Comparison of ENCODE assay signal across 17 cellular contexts in genomic region chr11:81219661-81220060, GRCh38.
DNase-seq lines count a peak whose midpoint lies in the region; ATAC-seq, FAIRE-seq and TF ChIP-seq lines count a peak whose summit lies in the region.
"Had no signal": no experiment of that assay in that cellular context is flagged by ENCODE, and none has a peak within 500 bp of the region (broad histone marks: within the 10 kb centered on the region; RNA-seq: fewer than 3 reads in every experiment).

No MANE protein-coding gene starts in this region.

- no peaks in the 10 kb centered on the region for H3K79me1 ChIP-seq in H9 (ENCODE audit: insufficient read depth, low read depth, low read length, poor library complexity, severe bottlenecking)

- H3K23ac ChIP-seq in H9 (ENCODE audit: insufficient read length, low read depth, low read length): no peak overlapping the region

- H3K56ac ChIP-seq in H9 (ENCODE audit: insufficient read length, low read depth, low read length): no peak overlapping the region

- DNase-seq in HPDE6-E6E7 (ENCODE audit: extremely low spot score): peak; percentile 8
- no peak for DNase-seq in astrocyte (ENCODE audit: low read depth)
- DNase-seq in lower lobe of right lung: no peak
- peak; percentile 23 for DNase-seq in urothelium cell line (ENCODE audit: low spot score)
- DNase-seq in NCI-H1092 (lab: John Stamatoyannopoulos, UW): no peak
- no peak for DNase-seq in H9
- DNase-seq in stimulated activated CD4-positive, alpha-beta T cell treated with anti-CD3 and anti-CD28 coated beads, Interleukin-12 subunit alpha, Interleukin-12 subunit beta, amount 100 ng/mL, for 4 hours: no peak
- DNase-seq: C1 segment of cervical spinal cord; Calu3; CD4-positive, alpha-beta T cell; DMS 273 treated with DMSO at 0.1 percent for 48 hours; H7; IMR-90 had no signal

- H3K23me2 ChIP-seq in H9 (ENCODE audit: insufficient read length, low read depth, low read length, poor library complexity, severe bottlenecking): no peaks in the 10 kb centered on the region

- H3K79me2 ChIP-seq in astrocyte (ENCODE audit: insufficient read depth, low read length) (no peaks in the 10 kb centered on the region), H9 (ENCODE audit: insufficient read depth, low read length) (no peaks in the 10 kb centered on the region)

- intact Hi-C loops in lower lobe of right lung (cut with DNase I): no loop called here

- no peak for ATAC-seq in lower lobe of right lung
- ATAC-seq: GM12878, GM23338 had no signal

- H3K18ac ChIP-seq in H9 (ENCODE audit: insufficient read length, low read depth, low read length): no peak overlapping the region

- no peak overlapping the region for H3K4me3 ChIP-seq in astrocyte (ENCODE audit: insufficient read depth, low read depth, low read length)
- peak overlapping the region; percentile 2 for H3K4me3 ChIP-seq in lower lobe of right lung
- H3K4me3 ChIP-seq: GM12878, GM23338 had no signal

- no peak overlapping the region for H4K5ac ChIP-seq in H9 (ENCODE audit: insufficient read length, low read depth, low read length)

- no peaks in the 10 kb centered on the region for H4K20me1 ChIP-seq in astrocyte (ENCODE audit: insufficient read depth, low read length)
- H4K20me1 ChIP-seq in H9 (ENCODE audit: control insufficient read depth, insufficient read depth, insufficient read length): no peaks in the 10 kb centered on the region

- no peak overlapping the region for H4K8ac ChIP-seq in H9 (replicated peaks; ENCODE audit: insufficient read length, low read depth, low read length)

- H3K27ac ChIP-seq in astrocyte (ENCODE audit: low read depth, low read length) (no peak overlapping the region), lower lobe of right lung (no peak overlapping the region), H9 (ENCODE audit: insufficient read length, low read depth, low read length) (no peak overlapping the region)

- H3K9ac ChIP-seq in astrocyte (ENCODE audit: low read length) (no peak overlapping the region), H9 (ENCODE audit: extremely low read depth, insufficient read length, low read length) (no peak overlapping the region)

- H3K14ac ChIP-seq in H9 (ENCODE audit: insufficient read depth, low read length): no peak overlapping the region

- H3K36me3 ChIP-seq in astrocyte (ENCODE audit: insufficient read depth, low read length) (no peaks in the 10 kb centered on the region), lower lobe of right lung (no peaks in the 10 kb centered on the region)

- H3K27me3 ChIP-seq in astrocyte (ENCODE audit: insufficient read depth, low read length): no peaks in the 10 kb centered on the region
- no peaks in the 10 kb centered on the region for H3K27me3 ChIP-seq in lower lobe of right lung (ENCODE audit: low read depth)
- no peaks in the 10 kb centered on the region for H3K27me3 ChIP-seq in H9 (ENCODE audit: insufficient read depth, low read length)

- no peak overlapping the region for H2BK12ac ChIP-seq in H9 (ENCODE audit: insufficient read length, low read depth, low read length)

- H3K36me3 Mint-ChIP-seq in astrocyte (ENCODE audit: low read depth, unreplicated experiment) (no peaks in the 10 kb centered on the region), H9 (ENCODE audit: insufficient read depth in 1 of 3, low read depth in 3 of 3) (peaks cover 3 to 4% (median 3%) of the 10 kb centered on the region in 3 experiments)

- H2BK20ac ChIP-seq in H9 (ENCODE audit: low read depth, low read length, poor library complexity, severe bottlenecking): no peak overlapping the region

- no CpG with 5 or more reads among the region's 1 CpG for WGBS in H9 (ENCODE audit: extremely low coverage, insufficient read length, low lambda C conversion rate)

- H3K4me1 Mint-ChIP-seq in astrocyte (ENCODE audit: low read depth, unreplicated experiment) (no peaks in the 10 kb centered on the region), H9 (no peaks in the 10 kb centered on the region)
- H3K4me1 Mint-ChIP-seq: B cell, GM23338 had no signal

- no peak overlapping the region for H4K91ac ChIP-seq in H9 (ENCODE audit: insufficient read length, low read depth, low read length)

- H3K27ac Mint-ChIP-seq in astrocyte (ENCODE audit: unreplicated experiment) (no peak overlapping the region), H9 (no peak overlapping the region)
- H3K27ac Mint-ChIP-seq: B cell; CD4-positive, alpha-beta T cell; GM23338 had no signal

- no peak overlapping the region for H3K4ac ChIP-seq in H9 (ENCODE audit: low read depth, low read length)

- H3T11ph ChIP-seq in H9 (ENCODE audit: low read length): no peak overlapping the region

- H3K4me3 Mint-ChIP-seq in astrocyte (ENCODE audit: unreplicated experiment): no peak overlapping the region
- no peak overlapping the region for H3K4me3 Mint-ChIP-seq in H9
- H3K4me3 Mint-ChIP-seq: B cell; CD4-positive, alpha-beta T cell; GM23338 had no signal

- no peak overlapping the region for H2AFZ ChIP-seq in astrocyte (ENCODE audit: low read depth, low read length)
- H2AFZ ChIP-seq in H9 (ENCODE audit: low read length): no peak overlapping the region
- H2AFZ ChIP-seq: GM23338 had no signal

- H3K4me1 ChIP-seq in astrocyte (ENCODE audit: insufficient read depth, low read length): no peaks in the 10 kb centered on the region
- no peaks in the 10 kb centered on the region for H3K4me1 ChIP-seq in lower lobe of right lung
- no peaks in the 10 kb centered on the region for H3K4me1 ChIP-seq in H9 (ENCODE audit: insufficient read depth, low read length)

- H2AK5ac ChIP-seq in H9 (ENCODE audit: insufficient read length, low read length): no peak overlapping the region

- no peaks in the 10 kb centered on the region for H3K9me3 Mint-ChIP-seq in astrocyte (ENCODE audit: unreplicated experiment)
- H3K9me3 Mint-ChIP-seq in H9: peaks cover 3% of the 10 kb centered on the region in 2 experiments

- H2BK15ac ChIP-seq in H9 (ENCODE audit: low read depth, low read length): no peak overlapping the region

- H2BK120ac ChIP-seq in H9 (ENCODE audit: low read depth, low read length, poor library complexity, severe bottlenecking): no peak overlapping the region

- no peak overlapping the region for H2BK5ac ChIP-seq in H9 (ENCODE audit: insufficient read length, low read length)

- H3K9me3 ChIP-seq in astrocyte (ENCODE audit: insufficient read depth, low read depth, low read length): no peaks in the 10 kb centered on the region
- H3K9me3 ChIP-seq in lower lobe of right lung: no peaks in the 10 kb centered on the region
- no peaks in the 10 kb centered on the region for H3K9me3 ChIP-seq in H9 (ENCODE audit: control insufficient read depth, low read depth, low read length)

- H3K27me3 Mint-ChIP-seq in astrocyte (ENCODE audit: low read depth, unreplicated experiment) (no peaks in the 10 kb centered on the region), H9 (ENCODE audit: low read depth) (no peaks in the 10 kb centered on the region)
- H3K27me3 Mint-ChIP-seq: B cell; CD4-positive, alpha-beta T cell had no signal

- FAIRE-seq in astrocyte (lab: Jason Lieb, UNC) (no peak), urothelium cell line (lab: Jason Lieb, UNC) (no peak)
- FAIRE-seq: GM12878, GM18507 had no signal

- TF ChIP-seq CTCF in astrocyte (IDR thresholded peaks at IDR 0.05; ENCODE audit: insufficient read depth, low read depth, low read length): no peak
- no peak for TF ChIP-seq CTCF in lower lobe of right lung (IDR thresholded peaks at IDR 0.05)
- TF ChIP-seq CTCF in H9 (conservative IDR thresholded peaks at IDR 0.05): no peak

- H3K4me2 ChIP-seq in astrocyte (ENCODE audit: low read length) (peak overlapping the region; percentile 53), H9 (ENCODE audit: insufficient read depth, insufficient read length, low read length) (no peak overlapping the region)
- H3K4me2 ChIP-seq: GM23338 had no signal

Comparison
In these comparisons a context has a peak if more than half of its experiments do, and no peak if none do; other contexts are left out.
1. DNase-seq: peak in HPDE6-E6E7 (single experiment) and urothelium cell line (single experiment); none in astrocyte (single experiment), lower lobe of right lung (single experiment), NCI-H1092 (single experiment), H9 (single experiment) and stimulated activated CD4-positive, alpha-beta T cell treated with anti-CD3 and anti-CD28 coated beads, Interleukin-12 subunit alpha, Interleukin-12 subunit beta, amount 100 ng/mL, for 4 hours (single experiment).